10 cellular contexts compared by ENCODE assay signal in the genomic region with DNA sequence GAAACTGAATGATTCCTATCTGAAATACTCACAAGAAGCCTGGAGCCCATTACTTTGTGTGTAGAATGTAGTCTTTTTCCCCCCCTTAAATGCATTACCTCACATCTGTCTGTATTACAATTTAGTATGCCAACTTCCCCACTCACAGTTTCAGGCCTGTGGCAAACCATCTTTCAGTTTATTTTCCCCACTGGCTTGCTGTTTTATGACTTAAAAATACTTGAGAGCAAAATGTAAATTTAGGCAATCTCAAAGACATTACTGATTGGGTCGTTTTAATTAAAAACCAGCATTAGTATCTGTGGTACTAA. TPM values are rescaled to one million over a fixed set of nuclear protein-coding genes. Genes with fewer than 3 reads are reported as not detected.
A peak's percentile ranks its signal among the peaks of the same experiment; 100 is the strongest.
DNase-seq lines count a peak whose midpoint lies in the region; ATAC-seq, FAIRE-seq and TF ChIP-seq lines count a peak whose summit lies in the region.
"Had no signal": no experiment of that assay in that cellular context is flagged by ENCODE, and none has a peak within 500 bp of the region (broad histone marks: within the 10 kb centered on the region; RNA-seq: fewer than 3 reads in every experiment).

No MANE protein-coding gene starts in this region.

- H3K9me2 ChIP-seq in PC-3 (replicated peaks; ENCODE audit: low read length): 0 out of 2 replicates have a peak, but pooled peaks cover 3% of the 10 kb centered on the region

- BruUV-seq in PC-3 (replicated peaks; lab: Mats Ljungman, UMichigan): no TSS peak

- peaks cover 16% of the 10 kb centered on the region for H3F3A ChIP-seq in PC-3 (ENCODE audit: low read length, unreplicated experiment)

- H3K4me3 ChIP-seq in PC-3 (ENCODE audit: low read length) (peak overlapping the region; percentile 64; the same call in 1 of the 2 replicates), suprapubic skin (no peak overlapping the region), mucosa of descending colon (no peak overlapping the region)

- H3K9me3 ChIP-seq in PC-3 (ENCODE audit: low read length) (no peaks in the 10 kb centered on the region), suprapubic skin (no peaks in the 10 kb centered on the region), mucosa of descending colon (no peaks in the 10 kb centered on the region)

- no peak for FAIRE-seq in HTR-8/SVneo (lab: Jason Lieb, UNC)

- H3K27me3 ChIP-seq in PC-3 (ENCODE audit: low read length) (no peaks in the 10 kb centered on the region), suprapubic skin (no peaks in the 10 kb centered on the region)

- no peaks in the 10 kb centered on the region for H3K9me3 Mint-ChIP-seq in activated CD4-positive, alpha-beta T cell treated with anti-CD3 and anti-CD28 coated beads, Interleukin-2, amount 10 ng/mL, durations not matched to agents 7 days and 5 days
- no peaks in the 10 kb centered on the region for H3K9me3 Mint-ChIP-seq in endothelial cell (ENCODE audit: unreplicated experiment)

- intact Hi-C loops in PC-3 (cut with micrococcal nuclease) (loop anchor here (2.0 kb wide), 1 partner anchor 29 kb away; no protein-coding TSS in a partner anchor), mucosa of descending colon (cut with DNase I, micrococcal nuclease) (no loop called here)

- no peak for TF ChIP-seq EP300 in suprapubic skin (IDR thresholded peaks at IDR 0.05)

- H3K4me1 Mint-ChIP-seq in activated CD4-positive, alpha-beta T cell treated with anti-CD3 and anti-CD28 coated beads, Interleukin-2, amount 10 ng/mL, durations not matched to agents 7 days and 5 days: peaks cover 85% of the 10 kb centered on the region
- H3K4me1 Mint-ChIP-seq in endothelial cell (ENCODE audit: unreplicated experiment): peaks cover 55% of the 10 kb centered on the region

- H3K36me3 Mint-ChIP-seq in activated CD4-positive, alpha-beta T cell treated with anti-CD3 and anti-CD28 coated beads, Interleukin-2, amount 10 ng/mL, durations not matched to agents 7 days and 5 days (ENCODE audit: low read depth): peaks cover 31% of the 10 kb centered on the region
- H3K36me3 Mint-ChIP-seq in endothelial cell (ENCODE audit: low read depth, unreplicated experiment): peaks cover 19% of the 10 kb centered on the region

- H3K9ac ChIP-seq in PC-3 (ENCODE audit: low read length): peak overlapping the region; percentile 94

- H3K27ac Mint-ChIP-seq in activated CD4-positive, alpha-beta T cell treated with anti-CD3 and anti-CD28 coated beads, Interleukin-2, amount 10 ng/mL, durations not matched to agents 7 days and 5 days: peak overlapping the region; percentile 99
- peak overlapping the region; percentile 9 for H3K27ac Mint-ChIP-seq in endothelial cell (ENCODE audit: unreplicated experiment)

- H3K79me2 ChIP-seq in PC-3 (ENCODE audit: low read length): peaks cover 80% of the 10 kb centered on the region

- peak overlapping the region; percentile 21; the same call in 1 of the 2 replicates for H2AFZ ChIP-seq in PC-3 (ENCODE audit: low read length)

- TF ChIP-seq CTCF in PC-3 (conservative IDR thresholded peaks at IDR 0.05; ENCODE audit: low read depth, low read length) (no peak), endothelial cell (IDR thresholded peaks at IDR 0.05; ENCODE audit: unreplicated experiment) (no peak), suprapubic skin (IDR thresholded peaks at IDR 0.05) (no peak), mucosa of descending colon (IDR thresholded peaks at IDR 0.05) (no peak)

- no peak for DNase-seq in activated CD4-positive, alpha-beta T cell treated with anti-CD3 and anti-CD28 coated beads, Interleukin-2, amount 10 ng/mL, durations not matched to agents 7 days and 5 days
- no peak for DNase-seq in activated CD4-positive, alpha-beta T cell treated with anti-CD3 and anti-CD28 coated beads for 4 hours
- no peak for DNase-seq in PC-3
- DNase-seq in endothelial cell (ENCODE audit: low spot score): no peak
- DNase-seq in suprapubic skin (ENCODE audit: low spot score in 2 of 2): no peak
- no peak for DNase-seq in HTR-8/SVneo (ENCODE audit: insufficient read length, low spot score)
- DNase-seq in mucosa of descending colon: no peak
- DNase-seq: hippocampal formation, NCI-H1694 had no signal

- H3K4me1 ChIP-seq in PC-3 (ENCODE audit: insufficient read depth, low read length) (peaks cover 53% of the 10 kb centered on the region), suprapubic skin (peaks cover 48% of the 10 kb centered on the region), mucosa of descending colon (ENCODE audit: low read depth) (no peaks in the 10 kb centered on the region)

- CTCF ChIA-PET in activated CD4-positive, alpha-beta T cell treated with anti-CD3 and anti-CD28 coated beads, Interleukin-2, amount 10 ng/mL, durations not matched to agents 7 days and 5 days (lab: Charles Lee): interaction anchor here (1.3 to 1.5 kb wide), 3 partner anchors 9 to 24 kb away, joined by 3 to 4 read pairs (median 3); no protein-coding TSS in a partner anchor
- CTCF ChIA-PET in PC-3 (lab: Charles Lee): no interaction called here

- TF ChIP-seq POLR2A in suprapubic skin (IDR thresholded peaks at IDR 0.05): no peak

- POLR2A ChIA-PET in activated CD4-positive, alpha-beta T cell treated with anti-CD3 and anti-CD28 coated beads, Interleukin-2, amount 10 ng/mL, durations not matched to agents 7 days and 5 days (lab: Charles Lee): no interaction called here
- POLR2A ChIA-PET in PC-3 (lab: Charles Lee; ENCODE audit: unreplicated experiment): no interaction called here

- ATAC-seq in PC-3 (no peak), mucosa of descending colon (no peak), HG03175 (IDR thresholded peaks at IDR 0.05; ENCODE audit: unreplicated experiment) (no peak)

- H3K27ac ChIP-seq in PC-3 (ENCODE audit: low read length): peak overlapping the region; percentile 100
- H3K27ac ChIP-seq in suprapubic skin: peak overlapping the region; percentile 23

- no peaks in the 10 kb centered on the region for H4K20me1 ChIP-seq in PC-3 (ENCODE audit: low read length)

- peak overlapping the region; percentile 63 for H3K4me3 Mint-ChIP-seq in activated CD4-positive, alpha-beta T cell treated with anti-CD3 and anti-CD28 coated beads, Interleukin-2, amount 10 ng/mL, durations not matched to agents 7 days and 5 days
- no peak overlapping the region for H3K4me3 Mint-ChIP-seq in endothelial cell (ENCODE audit: unreplicated experiment)

- peak overlapping the region; percentile 97 for H3K4me2 ChIP-seq in PC-3 (ENCODE audit: low read length)

- 46% methylated on average over 1 of the region's 1 CpG for WGBS in suprapubic skin

- H3K27me3 Mint-ChIP-seq in activated CD4-positive, alpha-beta T cell treated with anti-CD3 and anti-CD28 coated beads, Interleukin-2, amount 10 ng/mL, durations not matched to agents 7 days and 5 days: no peaks in the 10 kb centered on the region
- peaks cover 1% of the 10 kb centered on the region for H3K27me3 Mint-ChIP-seq in endothelial cell (ENCODE audit: unreplicated experiment)

- no peaks in the 10 kb centered on the region for H3K36me3 ChIP-seq in PC-3 (ENCODE audit: low read depth, low read length)
- H3K36me3 ChIP-seq in suprapubic skin: no peaks in the 10 kb centered on the region
- no peaks in the 10 kb centered on the region for H3K36me3 ChIP-seq in mucosa of descending colon (ENCODE audit: low read depth)

RNA-seq across cellular contexts. Expression of gene PIP4K2A, which starts 30.4 kb away (rescaled TPM):
- 100 to 1,000 TPM; 161 to 163 TPM for total RNA-seq in activated CD4-positive, alpha-beta T cell treated with anti-CD3 and anti-CD28 coated beads, Interleukin-2, amount 10 ng/mL, durations not matched to agents 7 days and 5 days
- total RNA-seq in PC-3 (2014; rRNA removed) (20.2 and 22.6 TPM in 2 replicates), endothelial cell (ENCODE audit: unreplicated experiment) (110 TPM), suprapubic skin (10 to 100 TPM in 2 of 4 donors, 1 to 10 TPM in 2; 7.4 to 60.3 (median 9.9) TPM), mucosa of descending colon (10 to 100 TPM; 17.2 to 29.4 (median 21.2) TPM)
